Comparison of ENCODE assay signal across 16 cellular contexts in genomic region chr9:134770972-134771971, GRCh38.
DNase-seq lines count a peak whose midpoint lies in the region; ATAC-seq and TF ChIP-seq lines count a peak whose summit lies in the region.
"Had no signal": no experiment of that assay in that cellular context is flagged by ENCODE, and none has a peak within 500 bp of the region (broad histone marks: within the 10 kb centered on the region; RNA-seq: fewer than 3 reads in every experiment).

No MANE protein-coding gene starts in this region.

- H3K9me3 ChIP-seq in heart left ventricle (no peaks in the 10 kb centered on the region), right atrium auricular region (no peaks in the 10 kb centered on the region), smooth muscle cell (replicated peaks; ENCODE audit: low read depth) (no peaks in the 10 kb centered on the region)

- DNase-seq in heart left ventricle, result peak in 2 of 5 donors; percentile 37 to 50
- no peak for DNase-seq in right atrium auricular region (ENCODE audit: low spot score)
- DNase-seq in smooth muscle cell (lab: John Stamatoyannopoulos, UW; ENCODE audit: unreplicated experiment), result no peak
- DNase-seq in left colon, result no peak
- DNase-seq in NCI-H187 (lab: John Stamatoyannopoulos, UW), result no peak
- DNase-seq: activated gamma-delta T cell treated with Interleukin-2 at 50 U/mL for 16 hours, Calu3, MV-4-11, NCI-H524 treated with DMSO at 0.1 percent for 48 hours, PC-9, substantia nigra had no signal

- H3K36me3 ChIP-seq in heart left ventricle, result peaks cover 0 to 52% (median 6%) of the 10 kb centered on the region in 9 donors
- no peaks in the 10 kb centered on the region for H3K36me3 ChIP-seq in right atrium auricular region
- peaks cover 16% of the 10 kb centered on the region for H3K36me3 ChIP-seq in smooth muscle cell (ENCODE audit: low read depth)

- no peaks in the 10 kb centered on the region for H3K36me3 Mint-ChIP-seq in dendritic cell treated with granulocyte-macrophage colony-stimulating factor and Interleukin-4, amounts not matched to agents 40 ng/mL and 50 ng/mL, for 4 days (ENCODE audit: low read depth)
- H3K36me3 Mint-ChIP-seq: natural killer cell treated with Interleukin-12 subunit alpha and Interleukin-12 subunit beta and Interleukin-15 and Interleukin-18, amount 100 ng/mL, for 72 hours had no signal

- H3K9ac ChIP-seq in smooth muscle cell (ENCODE audit: low read depth), result no peak overlapping the region

- 55 to 83% (median 63%) methylated on average over 19 to 34 of the region's 34 CpGs for WGBS in heart left ventricle, 4 donors
- WGBS in smooth muscle cell (ENCODE audit: low lambda C conversion rate), result 92% methylated on average over 34 of the region's 34 CpGs

- no peak overlapping the region for H2AFZ ChIP-seq in smooth muscle cell (ENCODE audit: low read depth)
- H2AFZ ChIP-seq: PC-9 had no signal

- no peak overlapping the region for H3K27ac Mint-ChIP-seq in dendritic cell treated with granulocyte-macrophage colony-stimulating factor and Interleukin-4, amounts not matched to agents 40 ng/mL and 50 ng/mL, for 4 days
- H3K27ac Mint-ChIP-seq: natural killer cell treated with Interleukin-12 subunit alpha and Interleukin-12 subunit beta and Interleukin-15 and Interleukin-18, amount 100 ng/mL, for 72 hours had no signal

- peak overlapping the region; percentile 3 for H3K4me3 Mint-ChIP-seq in dendritic cell treated with granulocyte-macrophage colony-stimulating factor and Interleukin-4, amounts not matched to agents 40 ng/mL and 50 ng/mL, for 4 days
- H3K4me3 Mint-ChIP-seq: natural killer cell treated with Interleukin-12 subunit alpha and Interleukin-12 subunit beta and Interleukin-15 and Interleukin-18, amount 100 ng/mL, for 72 hours had no signal

- H3K27ac ChIP-seq in heart left ventricle (peak overlapping the region in 7 of 12 donors; percentile 4 to 64 (median 31)), right atrium auricular region (no peak overlapping the region), smooth muscle cell (ENCODE audit: low read depth) (peak overlapping the region; percentile 75)
- H3K27ac ChIP-seq: PC-9 had no signal

- H3K4me1 ChIP-seq in heart left ventricle (peaks cover 0 to 52% (median 8%) of the 10 kb centered on the region in 12 donors), right atrium auricular region (peaks cover 0 to 15% of the 10 kb centered on the region in 2 donors), smooth muscle cell (ENCODE audit: low read depth) (no peaks in the 10 kb centered on the region)

- TF ChIP-seq CTCF in heart left ventricle (IDR thresholded peaks at IDR 0.05), result peak in 2 of 12 donors; percentile 6 to 13
- TF ChIP-seq CTCF in right atrium auricular region (IDR thresholded peaks at IDR 0.05), result no peak
- no peak for TF ChIP-seq CTCF in smooth muscle cell (IDR thresholded peaks at IDR 0.05; ENCODE audit: borderline replicate concordance, insufficient read depth, poor library complexity, severe bottlenecking)

- H3K4me3 ChIP-seq in heart left ventricle (peak overlapping the region in 2 of 12 donors; percentile 10 to 20), right atrium auricular region (no peak overlapping the region), smooth muscle cell (no peak overlapping the region)
- H3K4me3 ChIP-seq: lung, PC-9 had no signal

- no peaks in the 10 kb centered on the region for H3K9me3 Mint-ChIP-seq in dendritic cell treated with granulocyte-macrophage colony-stimulating factor and Interleukin-4, amounts not matched to agents 40 ng/mL and 50 ng/mL, for 4 days
- H3K9me3 Mint-ChIP-seq: natural killer cell treated with Interleukin-12 subunit alpha and Interleukin-12 subunit beta and Interleukin-15 and Interleukin-18, amount 100 ng/mL, for 72 hours had no signal

- peaks cover 89% of the 10 kb centered on the region for H3K27me3 Mint-ChIP-seq in dendritic cell treated with granulocyte-macrophage colony-stimulating factor and Interleukin-4, amounts not matched to agents 40 ng/mL and 50 ng/mL, for 4 days
- H3K27me3 Mint-ChIP-seq: natural killer cell treated with Interleukin-12 subunit alpha and Interleukin-12 subunit beta and Interleukin-15 and Interleukin-18, amount 100 ng/mL, for 72 hours had no signal

- no peak overlapping the region for H3K4me2 ChIP-seq in smooth muscle cell
- H3K4me2 ChIP-seq: PC-9 had no signal

- peaks cover 97% of the 10 kb centered on the region for H3F3A ChIP-seq in smooth muscle cell (ENCODE audit: low read depth)

- TF ChIP-seq POLR2A in heart left ventricle (IDR thresholded peaks at IDR 0.05), result no peak

- peaks cover 81% of the 10 kb centered on the region for H3K79me2 ChIP-seq in smooth muscle cell (ENCODE audit: low read depth)

- ATAC-seq in heart left ventricle, result peak in 3 of 4 donors; percentile 2 to 44 (median 5)
- peak; percentile 44 for ATAC-seq in HG02759 (IDR thresholded peaks at IDR 0.05; ENCODE audit: unreplicated experiment)
- ATAC-seq in left colon, result no peak
- ATAC-seq in HG03097 (IDR thresholded peaks at IDR 0.05; ENCODE audit: low FRiP score, unreplicated experiment), result no peak
- ATAC-seq: natural killer cell treated with Interleukin-12 subunit alpha and Interleukin-12 subunit beta and Interleukin-15 and Interleukin-18, amount 100 ng/mL, for 72 hours had no signal

- H3K27me3 ChIP-seq in heart left ventricle (peaks cover 0 to 4% (median 0%) of the 10 kb centered on the region in 9 donors), right atrium auricular region (no peaks in the 10 kb centered on the region), smooth muscle cell (ENCODE audit: low read depth) (no peaks in the 10 kb centered on the region)

- H4K20me1 ChIP-seq in smooth muscle cell (ENCODE audit: low read depth), result peaks cover 100% of the 10 kb centered on the region

- intact Hi-C loops in heart left ventricle (cut with DNase I), result loop anchor here in 6 of 10 donors (10.0 kb wide), 4 partner anchors 124 to 644 kb away; no protein-coding TSS in a partner anchor
- intact Hi-C loops in dendritic cell treated with granulocyte-macrophage colony-stimulating factor and Interleukin-4, amounts not matched to agents 40 ng/mL and 50 ng/mL, for 4 days (cut with micrococcal nuclease), result no loop called here
- intact Hi-C loops in left colon (cut with DNase I, micrococcal nuclease), result no loop called here

- peaks cover 17% of the 10 kb centered on the region for H3K4me1 Mint-ChIP-seq in dendritic cell treated with granulocyte-macrophage colony-stimulating factor and Interleukin-4, amounts not matched to agents 40 ng/mL and 50 ng/mL, for 4 days (ENCODE audit: low read depth)

Comparison
In these comparisons a context has a peak if more than half of its experiments do, and no peak if none do; other contexts are left out.
1. H3K27ac ChIP-seq: peak in heart left ventricle (7 of 12) and smooth muscle cell (single experiment); none in right atrium auricular region (0 of 2).
2. ATAC-seq: peak in heart left ventricle (3 of 4) and HG02759 (single experiment); none in left colon (single experiment) and HG03097 (single experiment).
3. intact Hi-C loops: an anchor here in heart left ventricle (10.0 kb wide); none called in dendritic cell treated with granulocyte-macrophage colony-stimulating factor and Interleukin-4, amounts not matched to agents 40 ng/mL and 50 ng/mL, for 4 days and left colon.